8 cellular contexts compared by ENCODE assay signal in genomic region chr10:15370212-15370740, GRCh38. TPM values are rescaled to one million over a fixed set of nuclear protein-coding genes. Genes with fewer than 3 reads are reported as not detected.
DNase-seq lines count a peak whose midpoint lies in the region; ATAC-seq and TF ChIP-seq lines count a peak whose summit lies in the region.

No MANE protein-coding gene starts in this region.

- H3K4me2 ChIP-seq in DND-41 (ENCODE audit: insufficient read depth, low read length) = peak overlapping the region; percentile 78
- H3K4me2 ChIP-seq in osteoblast (ENCODE audit: insufficient read depth, low read length) = peak overlapping the region; percentile 86

- H2AFZ ChIP-seq in DND-41 (ENCODE audit: low read depth, low read length) (peak overlapping the region; percentile 60; the same call in 1 of the 2 replicates), osteoblast (ENCODE audit: low read length) (peak overlapping the region; percentile 80)

- H3K4me3 ChIP-seq in DND-41 (ENCODE audit: low read depth in 1 of 2, low read length in 2 of 2) = peak overlapping the region; percentile 34 to 61; a peak in 3 of 4 replicates
- peak overlapping the region; percentile 76 for H3K4me3 ChIP-seq in fibroblast of the aortic adventitia (ENCODE audit: low read depth, low read length)
- peak overlapping the region; percentile 79 for H3K4me3 ChIP-seq in osteoblast (ENCODE audit: insufficient read depth, low read length)

- H3K27me3 ChIP-seq in DND-41 (ENCODE audit: insufficient read depth, low read length, poor library complexity) = peaks cover 24% of the 10 kb centered on the region
- no peaks in the 10 kb centered on the region for H3K27me3 ChIP-seq in osteoblast (ENCODE audit: insufficient read depth, low read length)

- DNase-seq in DND-41 (no peak), activated T-cell treated with anti-CD3 and anti-CD28 coated beads for 48 hours (ENCODE audit: low read depth) (peak; percentile 17), fibroblast of the aortic adventitia (ENCODE audit: low read depth) (peak; percentile 38), osteoblast (ENCODE audit: insufficient read length, low spot score, missing footprints) (peak; percentile 96), NCI-H524 treated with DMSO at 0.1 percent for 48 hours (lab: John Stamatoyannopoulos, UW) (no peak), SIG-M5 (lab: John Stamatoyannopoulos, UW) (no peak)

- TF ChIP-seq CTCF in DND-41 (IDR thresholded peaks at IDR 0.05; ENCODE audit: borderline replicate concordance, extremely low read depth, low read length, poor library complexity, severe bottlenecking) = no peak
- no peak for TF ChIP-seq CTCF in fibroblast of the aortic adventitia (IDR thresholded peaks at IDR 0.05; ENCODE audit: insufficient read depth, low read length)
- no peak for TF ChIP-seq CTCF in osteoblast (IDR thresholded peaks at IDR 0.05; ENCODE audit: extremely low read depth, low read depth, low read length)

- H3K36me3 ChIP-seq in DND-41 (ENCODE audit: insufficient read depth, low read length) (no peaks in the 10 kb centered on the region), osteoblast (ENCODE audit: insufficient read depth, low read length) (no peaks in the 10 kb centered on the region)

- ATAC-seq in DND-41 (ENCODE audit: insufficient read depth, low read depth) = peak; percentile 30; the same call in 2 of the 3 replicates
- peak; percentile 14 for ATAC-seq in HG03108 (IDR thresholded peaks at IDR 0.05; ENCODE audit: unreplicated experiment)
- no peak for ATAC-seq in GM21825 (IDR thresholded peaks at IDR 0.05; ENCODE audit: unreplicated experiment)

- no peaks in the 10 kb centered on the region for H3K9me3 ChIP-seq in DND-41 (ENCODE audit: insufficient read depth, low read length, severe bottlenecking)
- no peaks in the 10 kb centered on the region for H3K9me3 ChIP-seq in osteoblast (ENCODE audit: low read depth, low read length)

- peak overlapping the region; percentile 60 for H3K9ac ChIP-seq in DND-41 (ENCODE audit: low read depth, low read length)

- H3K4me1 ChIP-seq in DND-41 (ENCODE audit: insufficient read depth, low read length) = peaks cover 17% of the 10 kb centered on the region
- H3K4me1 ChIP-seq in osteoblast (ENCODE audit: insufficient read depth, low read length) = peaks cover 4% of the 10 kb centered on the region

- no peaks in the 10 kb centered on the region; the same call in 1 of the 2 replicates for H4K20me1 ChIP-seq in DND-41 (ENCODE audit: insufficient read depth, low read length)
- H4K20me1 ChIP-seq in osteoblast (ENCODE audit: insufficient read depth, low read length) = peaks cover 14% of the 10 kb centered on the region

- no peak overlapping the region; the same call in 1 of the 2 replicates for H3K27ac ChIP-seq in DND-41 (ENCODE audit: low read length)
- H3K27ac ChIP-seq in osteoblast (ENCODE audit: low read depth, low read length) = peak overlapping the region; percentile 64

- H3K79me2 ChIP-seq in DND-41 (ENCODE audit: insufficient read depth, low read length) = no peaks in the 10 kb centered on the region
- H3K79me2 ChIP-seq in osteoblast (ENCODE audit: insufficient read depth, low read length) = peaks cover 49% of the 10 kb centered on the region

RNA-seq across cellular contexts. Expression of gene FAM171A1, which starts 0.8 kb away (rescaled TPM):
- total RNA-seq in fibroblast of the aortic adventitia (ENCODE audit: low replicate concordance) = 32.9 and 43.6 TPM in 2 replicates
- total RNA-seq in osteoblast = 25.0 and 28.9 TPM in 2 replicates

Comparison
In these comparisons a context has a peak if more than half of its experiments do, and no peak if none do; other contexts are left out.
1. DNase-seq: peak in activated T-cell treated with anti-CD3 and anti-CD28 coated beads for 48 hours (single experiment), fibroblast of the aortic adventitia (single experiment) and osteoblast (single experiment); none in DND-41 (single experiment), NCI-H524 treated with DMSO at 0.1 percent for 48 hours (single experiment) and SIG-M5 (single experiment).
2. Peak in every context shown above with its lines, with median percentiles within 50 percentile points of each other: H3K4me3 ChIP-seq.